ENCODE assay signal across 20 cellular contexts in genomic region chr12:113073586-113073985, GRCh38. TPM values are rescaled to one million over a fixed set of nuclear protein-coding genes. Genes with fewer than 3 reads are reported as not detected.
DNase-seq lines count a peak whose midpoint lies in the region; ATAC-seq, FAIRE-seq and TF ChIP-seq lines count a peak whose summit lies in the region.
"Had no signal": no experiment of that assay in that cellular context is flagged by ENCODE, and none has a peak within 500 bp of the region (broad histone marks: within the 10 kb centered on the region; RNA-seq: fewer than 3 reads in every experiment).

No MANE protein-coding gene starts in this region.

- ATAC-seq in CD8-positive, alpha-beta T cell, result no peak
- ATAC-seq in GM12878 (no peak), HG02852 (IDR thresholded peaks at IDR 0.05; ENCODE audit: unreplicated experiment) (no peak)
- no peak for ATAC-seq in stimulated activated memory B cell treated with anti-CD40 and anti-IgM and Interleukin-4, amounts not matched to agents 10 μg/mL and 1 μg/mL and 100 μg/mL, for 72 hours
- ATAC-seq: SK-N-SH treated with all-trans-retinoic acid at 6 μM for 48 hours had no signal

- no peak overlapping the region for H3K4me3 Mint-ChIP-seq in CD8-positive, alpha-beta T cell
- no peak overlapping the region for H3K4me3 Mint-ChIP-seq in stimulated activated memory B cell treated with anti-CD40 and anti-IgM and Interleukin-4, amounts not matched to agents 10 μg/mL and 1 μg/mL and 100 μg/mL, for 72 hours
- H3K4me3 Mint-ChIP-seq: HFFc6; T-helper 1 cell treated with Interleukin-12 subunit alpha and Interleukin-12 subunit beta and Interleukin-4 antibody, amounts not matched to agents 30 μg/mL and 1 μg/mL, for 36 hours had no signal

- no peak for TF ChIP-seq RAD21 in GM12878 (IDR thresholded peaks at IDR 0.05; ENCODE audit: insufficient read depth, low read depth, low read length)

- RAD21 ChIA-PET in GM12878 (lab: Charles Lee; ENCODE audit: unreplicated experiment), result interaction anchor here (0.8 to 7.1 kb wide), 5 partner anchors 9 to 19 kb away, joined by 3 to 84 read pairs (median 4); no protein-coding TSS in a partner anchor

- in situ Hi-C loops in GM12878 (cut with MboI), result no loop called here

- no peaks in the 10 kb centered on the region for H3K27me3 Mint-ChIP-seq in CD8-positive, alpha-beta T cell (ENCODE audit: low read depth)
- no peaks in the 10 kb centered on the region for H3K27me3 Mint-ChIP-seq in stimulated activated memory B cell treated with anti-CD40 and anti-IgM and Interleukin-4, amounts not matched to agents 10 μg/mL and 1 μg/mL and 100 μg/mL, for 72 hours

- H3K4me1 Mint-ChIP-seq in CD8-positive, alpha-beta T cell (ENCODE audit: low read depth), result peaks cover 50% of the 10 kb centered on the region
- peaks cover 87% of the 10 kb centered on the region for H3K4me1 Mint-ChIP-seq in stimulated activated memory B cell treated with anti-CD40 and anti-IgM and Interleukin-4, amounts not matched to agents 10 μg/mL and 1 μg/mL and 100 μg/mL, for 72 hours

- H3K27me3 ChIP-seq in CD8-positive, alpha-beta T cell (ENCODE audit: insufficient read depth, low read length), result no peaks in the 10 kb centered on the region
- H3K27me3 ChIP-seq in GM12878 (replicated peaks in 1 of 2; ENCODE audit: control insufficient read depth in 2 of 2, insufficient read depth in 2 of 2, low read length in 1 of 2), result no peaks in the 10 kb centered on the region
- H3K27me3 ChIP-seq: BE2C had no signal

- DNase-seq in CD8-positive, alpha-beta T cell, result no peak
- peak; percentile 40 for DNase-seq in NAMALWA (ENCODE audit: low spot score)
- DNase-seq in GM12878 (ENCODE audit: low read depth, low spot score), result no peak
- DNase-seq in 8988T, result no peak
- DNase-seq in mucosa of gallbladder (ENCODE audit: low spot score), result no peak
- no peak for DNase-seq in NCI-H774 (lab: John Stamatoyannopoulos, UW)
- DNase-seq: BE2C, HFFc6, NCI-H1048, NCI-H146, NCI-H2081 treated with DMSO at 0.1 percent for 48 hours, NCI-H524, OCI-M1, SHP77 treated with DMSO at 0.1 percent for 48 hours had no signal

- H3K4me2 ChIP-seq in GM12878 (ENCODE audit: control insufficient read depth, insufficient read depth), result no peak overlapping the region

- H3K4me1 ChIP-seq in CD8-positive, alpha-beta T cell (ENCODE audit: insufficient read depth, low read length), result peaks cover 33% of the 10 kb centered on the region
- H3K4me1 ChIP-seq in GM12878 (ENCODE audit: control insufficient read depth, insufficient read depth, low read length), result peaks cover 59% of the 10 kb centered on the region
- H3K4me1 ChIP-seq: BE2C had no signal

- no peak for TF ChIP-seq POLR2A in GM12878 (IDR thresholded peaks at IDR 0.05; ENCODE audit: low read depth, low read length)

- TF ChIP-seq EP300 in GM12878 (IDR thresholded peaks at IDR 0.05; ENCODE audit: borderline replicate concordance in 1 of 2, control insufficient read depth in 1 of 2, low read depth in 2 of 2, low read length in 2 of 2), result no peak

- SMC1A ChIA-PET in GM12878 (lab: Charles Lee; ENCODE audit: uncharacterized antibody, unreplicated experiment), result interaction anchor here (0.9 to 7.3 kb wide), 5 partner anchors 12 to 19 kb away, joined by 3 to 83 read pairs (median 5); no protein-coding TSS in a partner anchor

- FAIRE-seq in GM12878 (lab: Jason Lieb, UNC), result no peak
- FAIRE-seq: H54 had no signal

- H3K9me3 ChIP-seq in CD8-positive, alpha-beta T cell (ENCODE audit: low read length), result no peaks in the 10 kb centered on the region
- no peaks in the 10 kb centered on the region; the same call in 2 of the 3 replicates for H3K9me3 ChIP-seq in GM12878 (replicated peaks; ENCODE audit: control insufficient read depth, insufficient read depth, low read length)
- H3K9me3 ChIP-seq: BE2C had no signal

- no peaks in the 10 kb centered on the region for H4K20me1 ChIP-seq in GM12878 (ENCODE audit: control insufficient read depth, insufficient read depth)

- no peak overlapping the region for H2AFZ ChIP-seq in GM12878 (ENCODE audit: control insufficient read depth, low read depth, low read length)

- H3K36me3 Mint-ChIP-seq in CD8-positive, alpha-beta T cell, result peaks cover 4% of the 10 kb centered on the region
- peaks cover 22% of the 10 kb centered on the region for H3K36me3 Mint-ChIP-seq in stimulated activated memory B cell treated with anti-CD40 and anti-IgM and Interleukin-4, amounts not matched to agents 10 μg/mL and 1 μg/mL and 100 μg/mL, for 72 hours

- intact Hi-C loops in CD8-positive, alpha-beta T cell (cut with DNase I, micrococcal nuclease), result no loop called here
- intact Hi-C loops in GM12878 (cut with micrococcal nuclease; ENCODE audit: unreplicated experiment), result no loop called here

- no TSS peak for BruUV-seq in GM12878 (replicated peaks; lab: Mats Ljungman, UMichigan)

- H3K9ac ChIP-seq in GM12878 (ENCODE audit: control insufficient read depth, insufficient read depth, low read length), result no peak overlapping the region

- H3K9me3 Mint-ChIP-seq in CD8-positive, alpha-beta T cell, result no peaks in the 10 kb centered on the region
- no peaks in the 10 kb centered on the region for H3K9me3 Mint-ChIP-seq in stimulated activated memory B cell treated with anti-CD40 and anti-IgM and Interleukin-4, amounts not matched to agents 10 μg/mL and 1 μg/mL and 100 μg/mL, for 72 hours
- H3K9me3 Mint-ChIP-seq: HFFc6; T-helper 1 cell treated with Interleukin-12 subunit alpha and Interleukin-12 subunit beta and Interleukin-4 antibody, amounts not matched to agents 30 μg/mL and 1 μg/mL, for 36 hours had no signal

- H3K79me2 ChIP-seq in GM12878 (ENCODE audit: control insufficient read depth, insufficient read depth, low read length), result peaks cover 2% of the 10 kb centered on the region; the same call in 1 of the 2 replicates

- 79% methylated on average over 3 of the region's 3 CpGs for WGBS in GM12878 (ENCODE audit: insufficient coverage, insufficient replicate concordance, low lambda C conversion rate, missing lambda C conversion rate)

- H3K36me3 ChIP-seq in CD8-positive, alpha-beta T cell (ENCODE audit: insufficient read depth, low read length), result no peaks in the 10 kb centered on the region
- no peaks in the 10 kb centered on the region for H3K36me3 ChIP-seq in GM12878 (ENCODE audit: control insufficient read depth in 2 of 2, insufficient read depth in 2 of 2, low read length in 1 of 2)
- H3K36me3 ChIP-seq: BE2C had no signal

- POLR2A ChIA-PET in CD8-positive, alpha-beta T cell (lab: Charles Lee), result no interaction called here
- POLR2A ChIA-PET in GM12878 (lab: Charles Lee), result interaction anchor here (0.6 to 4.6 kb wide), 4 partner anchors 9 to 16 kb away, joined by 3 to 46 read pairs (median 4); no protein-coding TSS in a partner anchor

- no peak overlapping the region for H3K27ac ChIP-seq in CD8-positive, alpha-beta T cell (ENCODE audit: low read depth, low read length)
- H3K27ac ChIP-seq in GM12878 (ENCODE audit: control insufficient read depth, insufficient read depth), result no peak overlapping the region

- H3K27ac Mint-ChIP-seq in CD8-positive, alpha-beta T cell, result peak overlapping the region; percentile 45
- peak overlapping the region; percentile 79 for H3K27ac Mint-ChIP-seq in stimulated activated memory B cell treated with anti-CD40 and anti-IgM and Interleukin-4, amounts not matched to agents 10 μg/mL and 1 μg/mL and 100 μg/mL, for 72 hours
- H3K27ac Mint-ChIP-seq: HFFc6 had no signal

- no peak for TF ChIP-seq CTCF in CD8-positive, alpha-beta T cell (IDR thresholded peaks at IDR 0.05)
- TF ChIP-seq CTCF in GM12878 (IDR thresholded peaks at IDR 0.05 in 2 of 3, conservative IDR thresholded peaks at IDR 0.05 in 1 of 3; ENCODE audit: control insufficient read depth in 2 of 3, extremely low read depth in 1 of 3, insufficient read depth in 1 of 3, low read depth in 3 of 3, low read length in 3 of 3), result no peak

- CTCF ChIA-PET in CD8-positive, alpha-beta T cell (lab: Charles Lee), result interaction anchor here (1.2 to 3.0 kb wide), 2 partner anchors 25 kb away, joined by 5 to 13 read pairs; no protein-coding TSS in a partner anchor
- CTCF ChIA-PET in GM12878 (lab: Yijun Ruan, JAX), result interaction anchor here (0.7 to 2.9 kb wide), 9 partner anchors 9 to 81 kb away, joined by 3 to 18 read pairs (median 4); no protein-coding TSS in a partner anchor

- H3K4me3 ChIP-seq in CD8-positive, alpha-beta T cell (ENCODE audit: low read depth, low read length), result no peak overlapping the region
- no peak overlapping the region for H3K4me3 ChIP-seq in GM12878

TF ChIP-seq in GM12878, 131 proteins besides CTCF, POLR2A, EP300 and RAD21:
- TF ChIP-seq DPF2 (IDR thresholded peaks at IDR 0.05), result peak; percentile 57; the same call in 1 of the 2 replicates
- TF ChIP-seq MYC (IDR thresholded peaks at IDR 0.05; ENCODE audit: insufficient read depth, insufficient read length, insufficient replicate concordance, low read length, severe bottlenecking), result no peak

RNA-seq across cellular contexts. Expression of gene DTX1, which starts 17.1 kb away (rescaled TPM):
- 1 to 10 TPM; 4.6 to 4.7 TPM for total RNA-seq in CD8-positive, alpha-beta T cell
- total RNA-seq in GM12878 (2013; cell fraction: nucleolus; rRNA removed), result 57.9 and 66.9 TPM in 2 replicates
- 0.87 and 0.96 TPM in 2 replicates for total RNA-seq in GM12878 (2014; rRNA removed)
- total RNA-seq in GM12878 (2014; rRNA removed; fragmentation: Illumina TruSeq; extraction: Trizol), result 0.37 and 0.49 TPM in 2 replicates
- 2.3 and 2.8 TPM in 2 replicates for total RNA-seq in GM12878 (2021)
- 5.6 TPM for polyA plus RNA-seq in GM12878 (2011; ENCODE audit: low read depth)
- polyA plus RNA-seq in GM12878 (2011; rRNA removed), result 0.62 and 0.83 TPM in 2 replicates
- polyA plus RNA-seq in GM12878 (2011; cell fraction: cytosol; rRNA removed), result 1.3 and 1.5 TPM in 2 replicates
- 2.7 and 3.1 TPM in 2 replicates for polyA plus RNA-seq in GM12878 (2011; cell fraction: nucleus; rRNA removed)
- polyA plus RNA-seq in GM12878 (2012), result 10.3 and 12.9 TPM in 2 replicates
- polyA plus RNA-seq in GM12878 (2014; fragmentation: Illumina TruSeq; extraction: Trizol), result 0.46 and 1.1 TPM in 2 replicates
- under 1 TPM; 0.13 to 0.32 TPM for polyA plus RNA-seq in GM12878 (2014; fragmentation: Nextera tagmentation; extraction: Ambion mirVana)
- 1.2 and 1.3 TPM in 2 replicates for polyA plus RNA-seq in GM12878 (2014; rRNA removed)
- polyA plus RNA-seq in GM12878 (2016; fragmentation: Nextera tagmentation; extraction: Ambion mirVana), result under 1 TPM; 0.09 to 0.33 TPM
- 0.88 and 1.3 TPM in 2 replicates for polyA minus RNA-seq in GM12878 (2011; rRNA and poly(A)+ RNA removed)
- 0.52 and 1.1 TPM in 2 replicates for polyA minus RNA-seq in GM12878 (2011; cell fraction: cytosol; rRNA and poly(A)+ RNA removed)
- 1.1 TPM in 2 replicates for polyA minus RNA-seq in GM12878 (2011; cell fraction: nucleus; rRNA and poly(A)+ RNA removed)
- 4.1 TPM for total RNA-seq in mucosa of gallbladder
- total RNA-seq: HFFc6, RPMI7951 had no signal
